31 cellular contexts compared by ENCODE assay signal in genomic region chr9:78143281-78144007, GRCh38.
A peak's percentile ranks its signal among the peaks of the same experiment; 100 is the strongest.
DNase-seq lines count a peak whose midpoint lies in the region; ATAC-seq and TF ChIP-seq lines count a peak whose summit lies in the region.
"Had no signal": no experiment of that assay in that cellular context is flagged by ENCODE, and none has a peak within 500 bp of the region (broad histone marks: within the 10 kb centered on the region; RNA-seq: fewer than 3 reads in every experiment).

No MANE protein-coding gene starts in this region.

- peak; percentile 47 for DNase-seq in GM06990 (ENCODE audit: extremely low read depth, insufficient read length)
- DNase-seq in MV-4-11 (lab: John Stamatoyannopoulos, UW), result peak; percentile 30
- DNase-seq in effector memory CD8-positive, alpha-beta T cell, result no peak
- DNase-seq in neural progenitor cell (ENCODE audit: low spot score), result peak; percentile 45
- no peak for DNase-seq in NCI-H1694 treated with DMSO at 0.1 percent for 48 hours (lab: John Stamatoyannopoulos, UW)
- DNase-seq in MG63, result no peak
- no peak for DNase-seq in activated effector memory CD4-positive, alpha-beta T cell treated with Interleukin-2 at 50 U/mL for 16 hours
- DNase-seq: activated CD4-positive, alpha-beta T cell treated with anti-CD3 and anti-CD28 coated beads, Interleukin-2, amount 10 ng/mL, durations not matched to agents 24 days and 14 days; activated CD8-positive, alpha-beta memory T cell treated with anti-CD3 and anti-CD28 coated beads for 24 hours; activated effector memory CD4-positive, alpha-beta T cell treated with anti-CD3 and anti-CD28 coated beads, Interleukin-2, amount 50 U/mL, for 16 hours; activated T-cell treated with anti-CD3 and anti-CD28 coated beads for 4 hours; aorta; colonic mucosa; DMS79 treated with DMSO at 0.1 percent for 48 hours; esophagus squamous epithelium; foreskin keratinocyte; GF-D8; GOT3; heart right ventricle; lower lobe of right lung; naive thymus-derived CD8-positive, alpha-beta T cell; NCI-H1436; NCI-H226; SIG-M5; stimulated activated naive CD8-positive, alpha-beta T cell treated with anti-CD3 and anti-CD28 coated beads, Interleukin-15, Interleukin-2, amounts not matched to agents 100 U/mL and 50 U/mL, for 24 hours; SW 1271 had no signal

- no peak overlapping the region for H3K4me3 ChIP-seq in GM06990 (replicated peaks; ENCODE audit: low read depth, low read length)
- no peak overlapping the region for H3K4me3 ChIP-seq in neural progenitor cell
- H3K4me3 ChIP-seq in MG63, result no peak overlapping the region
- H3K4me3 ChIP-seq: A549, colonic mucosa, esophagus squamous epithelium, heart right ventricle, lower lobe of right lung, skin epidermis, thoracic aorta had no signal

- peak overlapping the region; percentile 29 to 57 for H3K27ac Mint-ChIP-seq in effector memory CD8-positive, alpha-beta T cell
- no peak overlapping the region for H3K27ac Mint-ChIP-seq in neural progenitor cell
- H3K27ac Mint-ChIP-seq: activated CD4-positive, alpha-beta T cell treated with anti-CD3 and anti-CD28 coated beads, Interleukin-2, amount 10 ng/mL, durations not matched to agents 24 days and 14 days; activated naive CD8-positive, alpha-beta T cell had no signal

- H4K20me1 ChIP-seq in neural progenitor cell (ENCODE audit: low read depth), result no peaks in the 10 kb centered on the region

- peaks cover 0 to 4% of the 10 kb centered on the region in 2 donors for H3K4me1 Mint-ChIP-seq in effector memory CD8-positive, alpha-beta T cell (ENCODE audit: low read depth in 2 of 2)
- peaks cover 13% of the 10 kb centered on the region for H3K4me1 Mint-ChIP-seq in neural progenitor cell
- H3K4me1 Mint-ChIP-seq: activated CD4-positive, alpha-beta T cell treated with anti-CD3 and anti-CD28 coated beads, Interleukin-2, amount 10 ng/mL, durations not matched to agents 24 days and 14 days had no signal

- H3K4me1 ChIP-seq in neural progenitor cell, result peaks cover 11% of the 10 kb centered on the region
- H3K4me1 ChIP-seq: A549, colonic mucosa, esophagus squamous epithelium, foreskin keratinocyte, lower lobe of right lung had no signal

- H3K36me3 ChIP-seq in GM06990 (ENCODE audit: control insufficient read depth, insufficient read depth, low read length), result no peaks in the 10 kb centered on the region
- no peaks in the 10 kb centered on the region for H3K36me3 ChIP-seq in neural progenitor cell
- H3K36me3 ChIP-seq in MG63, result no peaks in the 10 kb centered on the region
- H3K36me3 ChIP-seq: colonic mucosa, esophagus squamous epithelium, heart right ventricle, lower lobe of right lung, thoracic aorta had no signal

- peaks cover 0 to 4% of the 10 kb centered on the region in 2 donors for H3K27me3 Mint-ChIP-seq in effector memory CD8-positive, alpha-beta T cell
- peaks cover 4% of the 10 kb centered on the region for H3K27me3 Mint-ChIP-seq in neural progenitor cell (ENCODE audit: insufficient read depth, low read depth)
- H3K27me3 Mint-ChIP-seq: activated CD4-positive, alpha-beta T cell treated with anti-CD3 and anti-CD28 coated beads, Interleukin-2, amount 10 ng/mL, durations not matched to agents 24 days and 14 days; activated naive CD8-positive, alpha-beta T cell; naive thymus-derived CD8-positive, alpha-beta T cell had no signal

- no peak overlapping the region for H3K4me3 Mint-ChIP-seq in effector memory CD8-positive, alpha-beta T cell
- H3K4me3 Mint-ChIP-seq in neural progenitor cell, result no peak overlapping the region
- H3K4me3 Mint-ChIP-seq: activated CD4-positive, alpha-beta T cell treated with anti-CD3 and anti-CD28 coated beads, Interleukin-2, amount 10 ng/mL, durations not matched to agents 24 days and 14 days; activated naive CD8-positive, alpha-beta T cell; naive thymus-derived CD8-positive, alpha-beta T cell had no signal

- H3K27ac ChIP-seq in neural progenitor cell, result peak overlapping the region; percentile 39
- H3K27ac ChIP-seq: A549, colonic mucosa, esophagus squamous epithelium, foreskin keratinocyte, heart right ventricle, lower lobe of right lung, skin epidermis, thoracic aorta had no signal

- H3K9me3 ChIP-seq in neural progenitor cell (ENCODE audit: low read depth) (peaks cover 12% of the 10 kb centered on the region), MG63 (no peaks in the 10 kb centered on the region)
- H3K9me3 ChIP-seq: A549, colonic mucosa, lower lobe of right lung, thoracic aorta had no signal

- no peak for ATAC-seq in effector memory CD8-positive, alpha-beta T cell (replicated peaks)
- no peak for ATAC-seq in GM19467 (IDR thresholded peaks at IDR 0.05; ENCODE audit: unreplicated experiment)
- ATAC-seq: A549; foreskin keratinocyte; heart right ventricle; naive thymus-derived CD8-positive, alpha-beta T cell; stimulated activated naive CD8-positive, alpha-beta T cell treated with anti-CD3 and anti-CD28 coated beads, Interleukin-15, Interleukin-2, amounts not matched to agents 100 U/mL and 50 U/mL, for 24 hours had no signal

- H3K9ac ChIP-seq in neural progenitor cell, result no peak overlapping the region

- H3K27me3 ChIP-seq in GM06990 (replicated peaks; ENCODE audit: control insufficient read depth, insufficient read depth, low read length), result no peaks in the 10 kb centered on the region
- H3K27me3 ChIP-seq in neural progenitor cell, result no peaks in the 10 kb centered on the region
- H3K27me3 ChIP-seq in MG63, result no peaks in the 10 kb centered on the region
- H3K27me3 ChIP-seq: colonic mucosa, esophagus squamous epithelium, heart right ventricle had no signal

- TF ChIP-seq CTCF in GM06990 (IDR thresholded peaks at IDR 0.05; ENCODE audit: insufficient read depth, low read length, poor library complexity, severe bottlenecking) (no peak), neural progenitor cell (IDR thresholded peaks at IDR 0.05) (no peak)

- H3K9me3 Mint-ChIP-seq in effector memory CD8-positive, alpha-beta T cell, result peaks cover 12 to 17% of the 10 kb centered on the region in 2 donors
- peaks cover 23% of the 10 kb centered on the region for H3K9me3 Mint-ChIP-seq in neural progenitor cell

- peak overlapping the region; percentile 57 for H3K4me2 ChIP-seq in neural progenitor cell
- H3K4me2 ChIP-seq: A549 had no signal

- H2AFZ ChIP-seq in neural progenitor cell (replicated peaks), result peak overlapping the region; percentile 1

- no peaks in the 10 kb centered on the region for H3K79me2 ChIP-seq in neural progenitor cell (ENCODE audit: low read depth)

- H3K36me3 Mint-ChIP-seq in effector memory CD8-positive, alpha-beta T cell (ENCODE audit: insufficient read depth), result no peaks in the 10 kb centered on the region
- peaks cover 2% of the 10 kb centered on the region for H3K36me3 Mint-ChIP-seq in neural progenitor cell

- peaks cover 14% of the 10 kb centered on the region for H3F3A ChIP-seq in neural progenitor cell (ENCODE audit: low read depth)

Comparison
In these comparisons a context has a peak if more than half of its experiments do, and no peak if none do; other contexts are left out.
1. DNase-seq: peak in GM06990 (single experiment), MV-4-11 (single experiment) and neural progenitor cell (single experiment); none in effector memory CD8-positive, alpha-beta T cell (0 of 3), NCI-H1694 treated with DMSO at 0.1 percent for 48 hours (single experiment), MG63 (single experiment) and activated effector memory CD4-positive, alpha-beta T cell treated with Interleukin-2 at 50 U/mL for 16 hours (single experiment).